38 cellular contexts compared by ENCODE assay signal in the genomic region with DNA sequence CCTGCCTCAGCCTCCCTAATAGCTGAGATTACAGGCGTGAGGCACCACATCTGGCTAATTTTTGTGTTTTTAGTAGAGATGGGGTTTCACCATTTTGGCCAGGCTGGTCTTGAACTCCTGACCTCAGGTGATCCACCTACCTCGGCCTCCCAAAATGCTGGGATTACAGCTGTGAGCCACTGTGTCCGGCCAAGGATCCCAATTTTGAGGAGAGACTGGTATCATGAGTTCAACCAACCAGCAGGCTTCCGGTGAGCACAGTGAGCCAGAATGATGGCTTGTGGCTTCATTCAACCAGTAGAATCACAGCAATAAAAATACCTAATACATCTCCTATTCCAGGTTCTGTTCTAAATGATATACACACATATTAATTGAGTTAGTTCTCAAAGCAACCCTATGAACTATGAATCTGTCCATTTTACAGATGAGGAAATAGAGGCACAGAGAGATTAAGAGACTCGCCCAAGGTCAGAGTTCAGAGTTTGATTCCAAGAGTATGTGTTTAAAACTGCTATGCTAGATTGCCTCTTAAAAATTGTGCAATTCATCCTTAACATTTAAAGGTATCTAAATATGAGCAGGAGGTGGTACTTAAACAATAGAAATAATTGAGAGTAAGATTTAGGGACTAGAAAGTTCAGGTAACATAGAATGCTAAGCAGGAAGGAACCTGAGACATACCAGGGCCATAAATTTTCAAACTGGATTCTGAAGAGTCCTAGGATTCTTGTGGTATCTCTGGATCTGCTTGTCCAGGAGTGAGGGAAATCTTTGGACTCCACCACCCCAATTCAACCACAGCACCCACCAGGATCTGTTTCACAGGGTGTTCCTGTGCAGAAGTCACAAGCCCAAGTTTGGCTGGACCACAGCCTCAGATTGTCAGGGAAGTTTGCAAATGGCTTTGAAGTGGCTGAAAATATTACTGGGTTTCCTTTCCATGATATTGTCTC. TPM values are rescaled to one million over a fixed set of nuclear protein-coding genes. Genes with fewer than 3 reads are reported as not detected.
"Had no signal": no experiment of that assay in that cellular context is flagged by ENCODE, and none has a peak within 500 bp of the region (broad histone marks: within the 10 kb centered on the region; RNA-seq: fewer than 3 reads in every experiment).

No MANE protein-coding gene starts in this region.

- H3K27me3 ChIP-seq: ascending aorta, brain microvascular endothelial cell, left lung, ovary, sigmoid colon, suprapubic skin, tibial nerve had no signal

- H3K4me3 ChIP-seq: ascending aorta, left lung, lower lobe of right lung, mucosa of descending colon, ovary, prostate gland, sigmoid colon, smooth muscle cell, suprapubic skin, tibial nerve had no signal

- H3K27ac ChIP-seq: ascending aorta, brain microvascular endothelial cell, left lung, lower lobe of right lung, ovary, prostate gland, sigmoid colon, suprapubic skin, tibial nerve had no signal

- DNase-seq: activated B cell treated with CpG ODN at 0.5 μM for 24 hours; activated CD4-positive, alpha-beta T cell treated with anti-CD3 and anti-CD28 coated beads, Interleukin-2, amount 50 U/mL, for 1 hour; activated CD8-positive, alpha-beta memory T cell treated with anti-CD3 and anti-CD28 coated beads, Interleukin-2, amount 10 ng/mL, durations not matched to agents 7 days and 5 days; activated CD8-positive, alpha-beta T cell treated with anti-CD3 and anti-CD28 coated beads, Interleukin-2, amount 10 ng/mL, durations not matched to agents 7 days and 5 days; activated naive CD4-positive, alpha-beta T cell treated with Interleukin-2 at 50 U/mL for 16 hours; activated T-cell treated with anti-CD3 and anti-CD28 coated beads, Interleukin-2, amount 50 U/mL, for 48 hours; brain microvascular endothelial cell; caudate nucleus; cortex of kidney; kidney glomerular epithelial cell; left lung; lower lobe of right lung; mesenchymal stem cell; mucosa of descending colon; nephron progenitor cell; ovary; retina; stimulated activated CD4-positive, alpha-beta T cell treated with anti-CD3 and anti-CD28 coated beads, Interleukin-1b, Interleukin-23, amount 100 ng/mL, for 48 hours; stimulated activated CD4-positive, alpha-beta T cell treated with anti-CD3 and anti-CD28 coated beads, Interleukin-4, amount 100 ng/mL, for 4 hours; stimulated activated CD8-positive, alpha-beta memory T cell treated with anti-CD3 and anti-CD28 coated beads, Interleukin-4, amount 100 ng/mL, for 48 hours; stimulated activated naive CD8-positive, alpha-beta T cell treated with anti-CD3 and anti-CD28 coated beads, Interleukin-15, amount 100 ng/mL, for 72 hours; T-helper 2 cell had no signal

- FAIRE-seq: endothelial cell of umbilical vein, urothelium cell line had no signal

- H3K4me2 ChIP-seq: smooth muscle cell had no signal

- H3K9me3 ChIP-seq: ascending aorta, left lung, lower lobe of right lung, mucosa of descending colon, ovary, prostate gland, sigmoid colon, suprapubic skin, tibial nerve had no signal

- ATAC-seq: activated CD8-positive, alpha-beta memory T cell treated with anti-CD3 and anti-CD28 coated beads, Interleukin-2, amount 10 ng/mL, durations not matched to agents 7 days and 5 days; activated CD8-positive, alpha-beta T cell treated with anti-CD3 and anti-CD28 coated beads, Interleukin-2, amount 10 ng/mL, durations not matched to agents 7 days and 5 days; left lung; lower lobe of right lung; mucosa of descending colon; SK-N-SH treated with all-trans-retinoic acid at 6 μM for 48 hours; stimulated activated memory B cell treated with anti-CD40 and anti-IgM and Interleukin-4, amounts not matched to agents 10 μg/mL and 1 μg/mL and 100 μg/mL, for 72 hours; stimulated activated naive CD8-positive, alpha-beta T cell treated with anti-CD3 and anti-CD28 coated beads, Interleukin-15, amount 100 ng/mL, for 72 hours had no signal

- H3K4me1 ChIP-seq: left lung, prostate gland, sigmoid colon, suprapubic skin, tibial nerve had no signal

- H3K36me3 ChIP-seq: ascending aorta, brain microvascular endothelial cell, left lung, lower lobe of right lung, ovary, prostate gland, sigmoid colon, suprapubic skin, tibial nerve had no signal

RNA-seq across cellular contexts. Expression of a gene that starts 25.1 kb away (rescaled TPM):
- total RNA-seq: activated B cell treated with CpG ODN at 0.5 μM for 24 hours, ascending aorta, chondrocyte, endothelial cell of umbilical vein, fibroblast of lung, fibroblast of villous mesenchyme, left lung, lower lobe of right lung, mucosa of descending colon, myocyte, ovary, sigmoid colon, smooth muscle cell, suprapubic skin, tibial nerve had no signal
- polyA plus RNA-seq: adipose tissue, endothelial cell of umbilical vein, esophagus, fibroblast of lung had no signal

RNA-seq across cellular contexts. Expression of a gene that starts 38.8 kb away (rescaled TPM):
- total RNA-seq: activated B cell treated with CpG ODN at 0.5 μM for 24 hours; activated CD8-positive, alpha-beta memory T cell treated with anti-CD3 and anti-CD28 coated beads, Interleukin-2, amount 10 ng/mL, durations not matched to agents 7 days and 5 days; activated CD8-positive, alpha-beta T cell treated with anti-CD3 and anti-CD28 coated beads, Interleukin-2, amount 10 ng/mL, durations not matched to agents 7 days and 5 days; ascending aorta; chondrocyte; endothelial cell of umbilical vein; fibroblast of lung; fibroblast of villous mesenchyme; left lung; lower lobe of right lung; mucosa of descending colon; myocyte; ovary; sigmoid colon; smooth muscle cell; suprapubic skin; tibial nerve had no signal
- polyA plus RNA-seq: adipose tissue, endothelial cell of umbilical vein, esophagus, fibroblast of lung, ovary, sigmoid colon, smooth muscle cell had no signal
